ENCODE assay signal across 8 cellular contexts in genomic region chr19:8506402-8506957, GRCh38. TPM values are rescaled to one million over a fixed set of nuclear protein-coding genes. Genes with fewer than 3 reads are reported as not detected.
DNase-seq lines count a peak whose midpoint lies in the region; ATAC-seq, FAIRE-seq and TF ChIP-seq lines count a peak whose summit lies in the region.

No MANE protein-coding gene starts in this region.

- POLR2A ChIA-PET in HepG2 (lab: Yijun Ruan, JAX) = interaction anchor here (1.4 to 2.8 kb wide), 3 partner anchors 7 to 83 kb away, joined by 5 to 17 read pairs (median 6); partner anchors contain the start of gene ZNF414

- WGBS in HepG2 (ENCODE audit: low lambda C conversion rate) = 32% methylated on average over 10 of the region's 18 CpGs
- 28 to 39% methylated on average over 5 to 18 of the region's 18 CpGs for WGBS in upper lobe of left lung, 2 donors

- H3K4me2 ChIP-seq in HepG2 (ENCODE audit: low read depth, low read length) = peak overlapping the region; percentile 98

- no peak for DNase-seq in AG10803 (ENCODE audit: low read depth)
- no peak for DNase-seq in ascending aorta (ENCODE audit: low spot score in 2 of 2)
- DNase-seq in HepG2 (ENCODE audit: low spot score) = no peak
- no peak for DNase-seq in upper lobe of left lung
- DNase-seq in ecto neural progenitor cell (ENCODE audit: low spot score) = no peak
- no peak for DNase-seq in D341Med (ENCODE audit: low spot score)
- no peak for DNase-seq in kidney

- H3K4me3 ChIP-seq in AG10803 (ENCODE audit: low read length) (peak overlapping the region; percentile 62), HUES48 (ENCODE audit: low read depth, low read length) (peak overlapping the region; percentile 65), ascending aorta (peak overlapping the region; percentile 61 to 80), HepG2 (replicated peaks in 1 of 3; ENCODE audit: insufficient read depth in 1 of 3, low read depth in 2 of 3, low read length in 3 of 3) (peak overlapping the region in 2 of 3 experiments; percentile 59 to 74; a peak in 4 of 6 replicates), upper lobe of left lung (peak overlapping the region; percentile 49 to 67 (median 57)), kidney (ENCODE audit: low read length in 2 of 2) (peak overlapping the region in 1 of 2 donors; percentile 63)

- H3K9ac ChIP-seq in HUES48 (ENCODE audit: low read depth, low read length) (no peak overlapping the region), HepG2 (ENCODE audit: insufficient read depth, low read depth, low read length) (no peak overlapping the region; the same call in 1 of the 2 replicates), kidney (ENCODE audit: low read length in 2 of 2) (peak overlapping the region in 1 of 2 donors; percentile 51)

- no peaks in the 10 kb centered on the region for H4K20me1 ChIP-seq in HepG2 (ENCODE audit: insufficient read depth, low read length)

- in situ Hi-C loops in HepG2 (cut with HindIII; ENCODE audit: extremely low pct_ligation_motif_present, low pct_unique_long_range_greater_than_20kb) = no loop called here

- H2AFZ ChIP-seq in HepG2 (ENCODE audit: low read length) = no peak overlapping the region

- intact Hi-C loops in ascending aorta (cut with DNase I) = loop anchor here (1.0 to 2.0 kb wide), 2 partner anchors 93 to 152 kb away; partner anchors contain the start of gene MARCHF2
- intact Hi-C loops in HepG2 (cut with micrococcal nuclease; ENCODE audit: unreplicated experiment) = loop anchor here (2.0 kb wide), 1 partner anchor 166 kb away; no protein-coding TSS in a partner anchor
- intact Hi-C loops in kidney (cut with DNase I) = loop anchor here (10.0 kb wide), 1 partner anchor 92 kb away; the partner anchor contains the start of gene MARCHF2

- no TSS peak for BruUV-seq in HepG2 (replicated peaks; lab: Mats Ljungman, UMichigan)

- CTCF ChIA-PET in HepG2 (lab: Yijun Ruan, JAX; ENCODE audit: low intra/inter-chr PET ratio, low total read pairs) = no interaction called here

- no peak for TF ChIP-seq RAD21 in HepG2 (CRISPR knock-in tag; IDR thresholded peaks at IDR 0.05)

- H3K79me2 ChIP-seq in HepG2 (ENCODE audit: insufficient read depth, low read length) = no peaks in the 10 kb centered on the region

- TF ChIP-seq POLR2A in HepG2 (IDR thresholded peaks at IDR 0.05; ENCODE audit: insufficient read depth in 1 of 2, low read depth in 2 of 2, low read length in 2 of 2) = no peak
- TF ChIP-seq POLR2A in upper lobe of left lung (IDR thresholded peaks at IDR 0.05) = no peak

- H3K27me3 ChIP-seq in HUES48 (ENCODE audit: control insufficient read depth, insufficient read depth, low read length) = no peaks in the 10 kb centered on the region
- H3K27me3 ChIP-seq in ascending aorta = no peaks in the 10 kb centered on the region
- H3K27me3 ChIP-seq in HepG2 (ENCODE audit: control insufficient read depth in 1 of 2, insufficient read depth in 2 of 2, low read length in 2 of 2) = peaks cover 0 to 7% of the 10 kb centered on the region in 2 experiments; a peak in 1 of 5 replicates
- no peaks in the 10 kb centered on the region for H3K27me3 ChIP-seq in upper lobe of left lung

- H3K27ac ChIP-seq in HUES48 (ENCODE audit: low read depth, low read length) (peak overlapping the region; percentile 83), ascending aorta (no peak overlapping the region), HepG2 (ENCODE audit: extremely low read length, insufficient read depth, low read length) (no peak overlapping the region), upper lobe of left lung (peak overlapping the region in 2 of 4 donors; percentile 50 to 52), kidney (ENCODE audit: low read depth in 2 of 2, low read length in 2 of 2) (no peak overlapping the region)

- no peak for FAIRE-seq in HepG2 (lab: Jason Lieb, UNC)
- FAIRE-seq in kidney (lab: Jason Lieb, UNC) = no peak

- peaks cover 6% of the 10 kb centered on the region; the same call in 1 of the 2 replicates for H3K4me1 ChIP-seq in HUES48 (ENCODE audit: control insufficient read depth, insufficient read depth, low read length)
- H3K4me1 ChIP-seq in ascending aorta = peaks cover 7 to 10% of the 10 kb centered on the region in 2 donors
- peaks cover 19% of the 10 kb centered on the region for H3K4me1 ChIP-seq in HepG2 (ENCODE audit: insufficient read depth, low read length)
- peaks cover 11 to 25% (median 19%) of the 10 kb centered on the region in 4 donors for H3K4me1 ChIP-seq in upper lobe of left lung
- peaks cover 3% of the 10 kb centered on the region in 2 donors for H3K4me1 ChIP-seq in kidney (ENCODE audit: control insufficient read depth in 1 of 2, insufficient read depth in 1 of 2, low read depth in 1 of 2, low read length in 2 of 2)

- ATAC-seq in HepG2 (peak; percentile 6; the same call in 2 of the 3 replicates), upper lobe of left lung (ENCODE audit: low FRiP score in 2 of 2) (peak in 1 of 2 donors; percentile 2)

- H3K36me3 ChIP-seq in HUES48 (ENCODE audit: control insufficient read depth, insufficient read depth, low read length) (no peaks in the 10 kb centered on the region), ascending aorta (peaks cover 0 to 11% of the 10 kb centered on the region in 2 donors), HepG2 (replicated peaks in 1 of 2; ENCODE audit: control insufficient read depth in 1 of 2, insufficient read depth in 2 of 2, low read length in 2 of 2) (no peaks in the 10 kb centered on the region), upper lobe of left lung (peaks cover 0 to 14% (median 3%) of the 10 kb centered on the region in 4 donors), kidney (ENCODE audit: control insufficient read depth in 1 of 2, insufficient read depth in 2 of 2, low read length in 2 of 2) (no peaks in the 10 kb centered on the region)

- TF ChIP-seq CTCF in AG10803 (conservative IDR thresholded peaks at IDR 0.05; ENCODE audit: low read length) = no peak
- TF ChIP-seq CTCF in ascending aorta (IDR thresholded peaks at IDR 0.05) = no peak
- no peak for TF ChIP-seq CTCF in HepG2 (CRISPR knock-in tag; IDR thresholded peaks at IDR 0.05)
- peak in 2 of 6 experiments; percentile 3 to 16 for TF ChIP-seq CTCF in upper lobe of left lung (IDR thresholded peaks at IDR 0.05)
- TF ChIP-seq CTCF in kidney (IDR thresholded peaks at IDR 0.05; ENCODE audit: borderline replicate concordance, extremely low read depth, insufficient read depth) = no peak

- H3K9me3 ChIP-seq in HUES48 (ENCODE audit: control insufficient read depth, insufficient read depth, low read length) = no peaks in the 10 kb centered on the region
- no peaks in the 10 kb centered on the region for H3K9me3 ChIP-seq in ascending aorta
- H3K9me3 ChIP-seq in HepG2 (ENCODE audit: low read length) = no peaks in the 10 kb centered on the region
- no peaks in the 10 kb centered on the region for H3K9me3 ChIP-seq in upper lobe of left lung
- no peaks in the 10 kb centered on the region for H3K9me3 ChIP-seq in kidney (ENCODE audit: control insufficient read depth in 1 of 2, low read length in 2 of 2)

- TF ChIP-seq EP300 in HepG2 (IDR thresholded peaks at IDR 0.05; ENCODE audit: low read depth in 2 of 2, low read length in 2 of 2) = no peak
- no peak for TF ChIP-seq EP300 in HepG2 (CRISPR knock-in tag; IDR thresholded peaks at IDR 0.05; ENCODE audit: borderline replicate concordance)
- TF ChIP-seq EP300 in upper lobe of left lung (IDR thresholded peaks at IDR 0.05) = no peak

RNA-seq across cellular contexts. Expression of gene PRAM1, which starts 4.0 kb away (rescaled TPM):
- total RNA-seq in ascending aorta = not detected
- total RNA-seq in HepG2 (2016; rRNA removed; fragmentation: Illumina TruSeq; extraction: Trizol) = not detected in 2 replicates
- not detected in 2 replicates for total RNA-seq in HepG2 (2016; cell fraction: cytosol; rRNA removed; fragmentation: Illumina TruSeq; extraction: Trizol; ENCODE audit: low read depth)
- total RNA-seq in HepG2 (2016; cell fraction: insoluble cytoplasmic fraction; rRNA removed; fragmentation: Illumina TruSeq; extraction: Trizol) = not detected in 2 replicates
- not detected in 2 replicates for total RNA-seq in HepG2 (2016; cell fraction: membrane; rRNA removed; fragmentation: Illumina TruSeq; extraction: Trizol)
- not detected in 2 replicates for total RNA-seq in HepG2 (2016; cell fraction: nucleus; rRNA removed; fragmentation: Illumina TruSeq; extraction: Trizol)
- polyA plus RNA-seq in HepG2 (2011; rRNA removed) = 0.03 TPM in 1 of 2 replicates, not detected in the other
- 0.03 TPM in 1 of 2 replicates, not detected in the other for polyA plus RNA-seq in HepG2 (2011; cell fraction: cytosol; rRNA removed)
- 0.33 and 0.35 TPM in 2 replicates for polyA plus RNA-seq in HepG2 (2011; cell fraction: nucleus; rRNA removed)
- 0.15 TPM in 1 of 2 replicates, not detected in the other for polyA plus RNA-seq in HepG2 (2012)
- not detected in 2 replicates for polyA plus RNA-seq in HepG2 (2016; cell fraction: cytosol; fragmentation: Illumina TruSeq; extraction: Trizol; ENCODE audit: low read depth)
- not detected in 2 replicates for polyA plus RNA-seq in HepG2 (2016; cell fraction: insoluble cytoplasmic fraction; fragmentation: Illumina TruSeq; extraction: Trizol; ENCODE audit: low read depth)
- not detected in 2 replicates for polyA plus RNA-seq in HepG2 (2016; cell fraction: membrane; fragmentation: Illumina TruSeq; extraction: Trizol; ENCODE audit: low read depth)
- not detected in 2 replicates for polyA plus RNA-seq in HepG2 (2016; cell fraction: nucleus; fragmentation: Illumina TruSeq; extraction: Trizol; ENCODE audit: insufficient read depth, low read depth)
- not detected in 2 replicates for polyA minus RNA-seq in HepG2 (2011; rRNA and poly(A)+ RNA removed; ENCODE audit: low replicate concordance)
- polyA minus RNA-seq in HepG2 (2011; cell fraction: cytosol; rRNA and poly(A)+ RNA removed) = not detected in 2 replicates
- not detected in 2 replicates for polyA minus RNA-seq in HepG2 (2011; cell fraction: nucleus; rRNA and poly(A)+ RNA removed)
- 10 to 100 TPM in 4 of 6 donors, 1 to 10 TPM in 2; 8.7 to 66.0 (median 36.4) TPM for total RNA-seq in upper lobe of left lung
- 4.6 TPM for total RNA-seq in kidney
- polyA plus RNA-seq in kidney (ENCODE audit: insufficient read depth, low read depth, low replicate concordance) = 0.99 TPM

RNA-seq across cellular contexts. Expression of gene ZNF414, which starts 7.5 kb away (rescaled TPM):
- total RNA-seq in ascending aorta = 189 TPM
- total RNA-seq in HepG2 (2016; rRNA removed; fragmentation: Illumina TruSeq; extraction: Trizol) = 1.4 and 2.5 TPM in 2 replicates
- 2.2 and 2.4 TPM in 2 replicates for total RNA-seq in HepG2 (2016; cell fraction: cytosol; rRNA removed; fragmentation: Illumina TruSeq; extraction: Trizol; ENCODE audit: low read depth)
- total RNA-seq in HepG2 (2016; cell fraction: insoluble cytoplasmic fraction; rRNA removed; fragmentation: Illumina TruSeq; extraction: Trizol) = 2.7 and 2.8 TPM in 2 replicates
- total RNA-seq in HepG2 (2016; cell fraction: membrane; rRNA removed; fragmentation: Illumina TruSeq; extraction: Trizol) = 2.8 and 5.6 TPM in 2 replicates
- total RNA-seq in HepG2 (2016; cell fraction: nucleus; rRNA removed; fragmentation: Illumina TruSeq; extraction: Trizol) = 3.3 and 3.4 TPM in 2 replicates
- 2.8 and 4.0 TPM in 2 replicates for polyA plus RNA-seq in HepG2 (2011; rRNA removed)
- polyA plus RNA-seq in HepG2 (2011; cell fraction: cytosol; rRNA removed) = 1.9 and 2.9 TPM in 2 replicates
- polyA plus RNA-seq in HepG2 (2011; cell fraction: nucleus; rRNA removed) = 19.1 and 28.1 TPM in 2 replicates
- 5.5 and 7.5 TPM in 2 replicates for polyA plus RNA-seq in HepG2 (2012)
- 8.4 and 9.5 TPM in 2 replicates for polyA plus RNA-seq in HepG2 (2016; cell fraction: cytosol; fragmentation: Illumina TruSeq; extraction: Trizol; ENCODE audit: low read depth)
- polyA plus RNA-seq in HepG2 (2016; cell fraction: insoluble cytoplasmic fraction; fragmentation: Illumina TruSeq; extraction: Trizol; ENCODE audit: low read depth) = 10.1 and 10.3 TPM in 2 replicates
- polyA plus RNA-seq in HepG2 (2016; cell fraction: membrane; fragmentation: Illumina TruSeq; extraction: Trizol; ENCODE audit: low read depth) = 11.5 and 15.0 TPM in 2 replicates
- polyA plus RNA-seq in HepG2 (2016; cell fraction: nucleus; fragmentation: Illumina TruSeq; extraction: Trizol; ENCODE audit: insufficient read depth, low read depth) = 20.2 and 25.1 TPM in 2 replicates
- 2.0 and 7.2 TPM in 2 replicates for polyA minus RNA-seq in HepG2 (2011; rRNA and poly(A)+ RNA removed; ENCODE audit: low replicate concordance)
- 3.4 and 7.1 TPM in 2 replicates for polyA minus RNA-seq in HepG2 (2011; cell fraction: cytosol; rRNA and poly(A)+ RNA removed)
- polyA minus RNA-seq in HepG2 (2011; cell fraction: nucleus; rRNA and poly(A)+ RNA removed) = 2.6 and 4.6 TPM in 2 replicates
- total RNA-seq in upper lobe of left lung = 10 to 100 TPM; 10.5 to 39.8 (median 25.4) TPM
- 29.6 TPM for total RNA-seq in kidney
- 20.4 TPM for polyA plus RNA-seq in kidney (ENCODE audit: insufficient read depth, low read depth, low replicate concordance)
